In the genomic region with DNA sequence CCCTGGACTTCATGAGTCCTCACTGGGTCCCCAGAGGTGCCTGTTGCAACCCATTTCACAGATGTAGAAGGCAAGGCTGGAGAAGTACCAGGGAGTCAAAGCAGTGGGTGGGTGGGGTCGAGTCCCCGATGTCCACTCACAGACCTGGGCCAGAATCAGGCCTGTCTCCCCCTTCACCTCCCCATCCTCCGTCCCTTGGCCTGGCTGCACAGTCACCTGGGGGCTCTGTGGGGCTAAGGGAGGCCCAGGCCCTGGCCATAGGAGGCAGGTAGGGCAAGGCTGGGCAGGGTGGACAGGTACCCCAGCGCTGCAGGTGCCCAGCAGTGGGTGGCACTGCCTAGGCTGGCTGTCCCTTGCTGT, we compare ENCODE assay signal across 30 cellular contexts. TPM values are rescaled to one million over a fixed set of nuclear protein-coding genes. Genes with fewer than 3 reads are reported as not detected.
"Had no signal": no experiment of that assay in that cellular context is flagged by ENCODE, and none has a peak within 500 bp of the region (broad histone marks: within the 10 kb centered on the region; RNA-seq: fewer than 3 reads in every experiment).

No MANE protein-coding gene starts in this region.

- ATAC-seq: activated naive CD4-positive, alpha-beta T cell treated with anti-CD3 and anti-CD28 coated beads, Interleukin-2, amount 50 U/mL, for 72 hours; activated naive CD8-positive, alpha-beta T cell treated with anti-CD3 and anti-CD28 coated beads, Interleukin-2, amount 50 U/mL, for 24 hours; activated T-helper 17 cell treated with anti-CD3 and anti-CD28 coated beads, Interleukin-2, amount 50 U/mL, for 72 hours; body of pancreas had no signal

- DNase-seq: activated CD4-positive, alpha-beta memory T cell treated with anti-CD3 and anti-CD28 coated beads, Interleukin-2, amount 10 ng/mL, durations not matched to agents 7 days and 5 days; activated CD4-positive, alpha-beta T cell treated with anti-CD3 and anti-CD28 coated beads, Interleukin-2, amount 10 ng/mL, durations not matched to agents 7 days and 5 days; activated CD4-positive, CD25-positive, alpha-beta regulatory T cell; activated naive CD8-positive, alpha-beta T cell treated with anti-CD3 and anti-CD28 coated beads, Interleukin-2, amount 50 U/mL, for 24 hours; activated T-cell treated with anti-CD3 and anti-CD28 coated beads for 4 hours; activated T-cell treated with anti-CD3 and anti-CD28 coated beads, Interleukin-2, amount 50 U/mL, for 48 hours; amniotic stem cell; body of pancreas; KG1; NCI-H1048; NCI-H1417; NCI-H1930; NCI-H2171; NCI-H2227 treated with DMSO at 0.1 percent for 48 hours; NCI-H526; NCI-H774; SJCRH30; SK-N-SH had no signal

- H3K4me1 Mint-ChIP-seq: activated CD4-positive, alpha-beta memory T cell treated with anti-CD3 and anti-CD28 coated beads, Interleukin-2, amount 10 ng/mL, durations not matched to agents 7 days and 5 days; activated CD4-positive, alpha-beta T cell treated with anti-CD3 and anti-CD28 coated beads, Interleukin-2, amount 10 ng/mL, durations not matched to agents 7 days and 5 days; central memory CD8-positive, alpha-beta T cell had no signal

- H3K27ac Mint-ChIP-seq: activated CD4-positive, alpha-beta memory T cell treated with anti-CD3 and anti-CD28 coated beads, Interleukin-2, amount 10 ng/mL, durations not matched to agents 7 days and 5 days; activated CD4-positive, alpha-beta T cell treated with anti-CD3 and anti-CD28 coated beads, Interleukin-2, amount 10 ng/mL, durations not matched to agents 7 days and 5 days; activated naive CD4-positive, alpha-beta T cell treated with anti-CD3 and anti-CD28 coated beads, Interleukin-2, amount 50 U/mL, for 72 hours; activated naive CD8-positive, alpha-beta T cell treated with anti-CD3 and anti-CD28 coated beads, Interleukin-2, amount 50 U/mL, for 24 hours; activated T-helper 17 cell treated with anti-CD3 and anti-CD28 coated beads, Interleukin-2, amount 50 U/mL, for 72 hours had no signal

- H3K9me3 ChIP-seq: ascending aorta, body of pancreas, SJCRH30, SK-N-SH had no signal

- H3K27me3 Mint-ChIP-seq: activated CD4-positive, alpha-beta memory T cell treated with anti-CD3 and anti-CD28 coated beads, Interleukin-2, amount 10 ng/mL, durations not matched to agents 7 days and 5 days; activated CD4-positive, alpha-beta T cell treated with anti-CD3 and anti-CD28 coated beads, Interleukin-2, amount 10 ng/mL, durations not matched to agents 7 days and 5 days; activated T-helper 17 cell treated with anti-CD3 and anti-CD28 coated beads, Interleukin-2, amount 50 U/mL, for 72 hours had no signal

- H3K4me3 ChIP-seq: ascending aorta, body of pancreas, SJCRH30 had no signal

- H3K9me3 Mint-ChIP-seq: activated CD4-positive, alpha-beta T cell treated with anti-CD3 and anti-CD28 coated beads, Interleukin-2, amount 10 ng/mL, durations not matched to agents 7 days and 5 days; activated T-helper 17 cell treated with anti-CD3 and anti-CD28 coated beads, Interleukin-2, amount 50 U/mL, for 72 hours; central memory CD8-positive, alpha-beta T cell had no signal

- H3K4me1 ChIP-seq: ascending aorta, body of pancreas, SJCRH30 had no signal

- H3K4me3 Mint-ChIP-seq: activated CD4-positive, alpha-beta memory T cell treated with anti-CD3 and anti-CD28 coated beads, Interleukin-2, amount 10 ng/mL, durations not matched to agents 7 days and 5 days; activated CD4-positive, alpha-beta T cell treated with anti-CD3 and anti-CD28 coated beads, Interleukin-2, amount 10 ng/mL, durations not matched to agents 7 days and 5 days; activated naive CD8-positive, alpha-beta T cell treated with anti-CD3 and anti-CD28 coated beads, Interleukin-2, amount 50 U/mL, for 24 hours; activated T-helper 17 cell treated with anti-CD3 and anti-CD28 coated beads, Interleukin-2, amount 50 U/mL, for 72 hours; central memory CD8-positive, alpha-beta T cell had no signal

- H3K27me3 ChIP-seq: ascending aorta, body of pancreas, SJCRH30 had no signal

- H3K36me3 Mint-ChIP-seq: activated naive CD4-positive, alpha-beta T cell treated with anti-CD3 and anti-CD28 coated beads, Interleukin-2, amount 50 U/mL, for 72 hours had no signal

- H3K27ac ChIP-seq: ascending aorta, body of pancreas, SJCRH30, VCaP had no signal

- H3K36me3 ChIP-seq: ascending aorta had no signal

RNA-seq across cellular contexts. Expression of a gene that starts 29.5 kb away (rescaled TPM):
- total RNA-seq: activated CD4-positive, alpha-beta memory T cell treated with anti-CD3 and anti-CD28 coated beads, Interleukin-2, amount 10 ng/mL, durations not matched to agents 7 days and 5 days; activated CD4-positive, alpha-beta T cell treated with anti-CD3 and anti-CD28 coated beads, Interleukin-2, amount 10 ng/mL, durations not matched to agents 7 days and 5 days; activated CD8-positive, alpha-beta memory T cell treated with anti-CD3 and anti-CD28 coated beads for 36 hours; activated naive CD4-positive, alpha-beta T cell treated with anti-CD3 and anti-CD28 coated beads, Interleukin-2, amount 50 U/mL, for 72 hours; activated T-helper 17 cell treated with anti-CD3 and anti-CD28 coated beads, Interleukin-2, amount 50 U/mL, for 72 hours; ascending aorta; bronchial epithelial cell; LHCN-M2; NCI-H460; OCI-LY7; RPMI7951; T-helper 2 cell treated with Interferon-gamma antibody and Interleukin-4, amounts not matched to agents 100 ng/mL and 5 ng/mL, for 36 hours had no signal

RNA-seq across cellular contexts. Expression of a gene that starts 48.1 kb away (rescaled TPM):
- total RNA-seq: activated CD4-positive, alpha-beta memory T cell treated with anti-CD3 and anti-CD28 coated beads, Interleukin-2, amount 10 ng/mL, durations not matched to agents 7 days and 5 days; activated CD4-positive, alpha-beta T cell treated with anti-CD3 and anti-CD28 coated beads, Interleukin-2, amount 10 ng/mL, durations not matched to agents 7 days and 5 days; activated CD8-positive, alpha-beta memory T cell treated with anti-CD3 and anti-CD28 coated beads for 36 hours; activated naive CD4-positive, alpha-beta T cell treated with anti-CD3 and anti-CD28 coated beads, Interleukin-2, amount 50 U/mL, for 72 hours; activated T-helper 17 cell treated with anti-CD3 and anti-CD28 coated beads, Interleukin-2, amount 50 U/mL, for 72 hours; OCI-LY7; T-helper 2 cell treated with Interferon-gamma antibody and Interleukin-4, amounts not matched to agents 100 ng/mL and 5 ng/mL, for 36 hours had no signal
- polyA plus RNA-seq: SK-N-SH had no signal
